ENCODE assay signal across 9 cellular contexts in genomic region chr12:52006726-52007157, GRCh38. TPM values are rescaled to one million over a fixed set of nuclear protein-coding genes. Genes with fewer than 3 reads are reported as not detected.
DNase-seq lines count a peak whose midpoint lies in the region; TF ChIP-seq lines count a peak whose summit lies in the region.
"Had no signal": no experiment of that assay in that cellular context is flagged by ENCODE, and none has a peak within 500 bp of the region (broad histone marks: within the 10 kb centered on the region; RNA-seq: fewer than 3 reads in every experiment).

TAMALIN (plus strand) TSS chr12:52006946; CDS start chr12:52007020, 74 bp downstream.

- peaks cover 41% of the 10 kb centered on the region for H3K27me3 Mint-ChIP-seq in T-helper 1 cell treated with Interleukin-12 subunit alpha and Interleukin-12 subunit beta and Interleukin-4 antibody, amounts not matched to agents 30 μg/mL and 1 μg/mL, for 36 hours (ENCODE audit: low read depth)

- H3K4me3 ChIP-seq in ascending aorta = peak within 1 kb of the TSS; percentile 61 to 82
- H3K4me3 ChIP-seq in iPS-15b (ENCODE audit: low read depth, low read length) = peak within 1 kb of the TSS; percentile 50
- peak within 1 kb of the TSS; percentile 57 to 95 (median 67) for H3K4me3 ChIP-seq in skin epidermis

- no peak within 1 kb of the TSS for H3K9ac ChIP-seq in iPS-15b (ENCODE audit: low read depth, low read length)

- peak within 1 kb of the TSS; percentile 69 for H3K27ac Mint-ChIP-seq in T-helper 1 cell treated with Interleukin-12 subunit alpha and Interleukin-12 subunit beta and Interleukin-4 antibody, amounts not matched to agents 30 μg/mL and 1 μg/mL, for 36 hours

- no peaks in the 10 kb centered on the region for H3K36me3 ChIP-seq in ascending aorta
- no peaks in the 10 kb centered on the region for H3K36me3 ChIP-seq in iPS-15b (ENCODE audit: control insufficient read depth, insufficient read depth, low read length)

- H3K4me3 Mint-ChIP-seq in T-helper 1 cell treated with Interleukin-12 subunit alpha and Interleukin-12 subunit beta and Interleukin-4 antibody, amounts not matched to agents 30 μg/mL and 1 μg/mL, for 36 hours = peak within 1 kb of the TSS; percentile 79

- no peaks in the 10 kb centered on the region for H3K27me3 ChIP-seq in ascending aorta
- H3K27me3 ChIP-seq in iPS-15b (ENCODE audit: control insufficient read depth, insufficient read depth, low read length) = peaks cover 60% of the 10 kb centered on the region

- POLR2A ChIA-PET in RWPE1 (lab: Yijun Ruan, JAX; ENCODE audit: low non-redundant PET) = no interaction called here

- peaks cover 2% of the 10 kb centered on the region for H3K36me3 Mint-ChIP-seq in T-helper 1 cell treated with Interleukin-12 subunit alpha and Interleukin-12 subunit beta and Interleukin-4 antibody, amounts not matched to agents 30 μg/mL and 1 μg/mL, for 36 hours (ENCODE audit: low read depth)

- no peaks in the 10 kb centered on the region for H3K9me3 Mint-ChIP-seq in T-helper 1 cell treated with Interleukin-12 subunit alpha and Interleukin-12 subunit beta and Interleukin-4 antibody, amounts not matched to agents 30 μg/mL and 1 μg/mL, for 36 hours

- H3K4me1 Mint-ChIP-seq in T-helper 1 cell treated with Interleukin-12 subunit alpha and Interleukin-12 subunit beta and Interleukin-4 antibody, amounts not matched to agents 30 μg/mL and 1 μg/mL, for 36 hours (ENCODE audit: low read depth) = peaks cover 8% of the 10 kb centered on the region

- H3K9me3 ChIP-seq in ascending aorta (no peaks in the 10 kb centered on the region), iPS-15b (ENCODE audit: control insufficient read depth, insufficient read depth, low read length) (no peaks in the 10 kb centered on the region)

- DNase-seq in NCI-H1436 (lab: John Stamatoyannopoulos, UW) = peak; percentile 78
- no peak for DNase-seq in NCI-H1436 treated with DMSO at 0.1 percent for 48 hours (lab: John Stamatoyannopoulos, UW)
- DNase-seq in ascending aorta (ENCODE audit: low spot score in 2 of 2) = peak in 1 of 2 donors; percentile 84
- DNase-seq in RWPE1 (ENCODE audit: low spot score) = no peak
- DNase-seq in medulla oblongata (ENCODE audit: extremely low spot score) = no peak

- H3K4me1 ChIP-seq in ascending aorta (peaks cover 0 to 17% of the 10 kb centered on the region in 2 donors), iPS-15b (ENCODE audit: control insufficient read depth, insufficient read depth, low read length) (peaks cover 24% of the 10 kb centered on the region)

- CTCF ChIA-PET in RWPE1 (lab: Yijun Ruan, JAX) = interaction anchor here (0.6 to 4.9 kb wide), 8 partner anchors 13 to 109 kb away, joined by 3 to 75 read pairs (median 4); no protein-coding TSS in a partner anchor

- TF ChIP-seq CTCF in ascending aorta (IDR thresholded peaks at IDR 0.05) (no peak), RWPE1 (conservative IDR thresholded peaks at IDR 0.05; ENCODE audit: low read depth) (no peak)

- H3K27ac ChIP-seq in ascending aorta (peak within 1 kb of the TSS; percentile 68 to 77), skin epidermis (peak within 1 kb of the TSS; percentile 25 to 96 (median 86)), RWPE1 (no peak within 1 kb of the TSS)
- H3K27ac ChIP-seq: C4-2B had no signal

- intact Hi-C loops in ascending aorta (cut with DNase I) = loop anchor here (1.0 kb wide), 1 partner anchor 17 kb away; no protein-coding TSS in a partner anchor

RNA-seq across cellular contexts. Expression of gene TAMALIN, which starts in this region (rescaled TPM):
- total RNA-seq in ascending aorta = 32.6 TPM
